Comparison of ENCODE assay signal across 8 cellular contexts in genomic region chr18:55589625-55590291, GRCh38. TPM values are rescaled to one million over a fixed set of nuclear protein-coding genes. Genes with fewer than 3 reads are reported as not detected.
DNase-seq lines count a peak whose midpoint lies in the region; ATAC-seq and TF ChIP-seq lines count a peak whose summit lies in the region.

No MANE protein-coding gene starts in this region.

- H3K36me3 ChIP-seq in heart right ventricle (peaks cover 0 to 6% (median 0%) of the 10 kb centered on the region in 9 donors), trophoblast cell (ENCODE audit: control insufficient read depth in 1 of 2, insufficient read depth in 2 of 2, low read length in 2 of 2) (no peaks in the 10 kb centered on the region), tibial nerve (no peaks in the 10 kb centered on the region)

- peak; percentile 32 to 61 for TF ChIP-seq POLR2A in tibial nerve (IDR thresholded peaks at IDR 0.05)

- TF ChIP-seq EP300 in tibial nerve (IDR thresholded peaks at IDR 0.05), result peak; percentile 39 to 90

- intact Hi-C loops in heart right ventricle (cut with DNase I), result loop anchor here (1.0 to 10.0 kb wide), 26 partner anchors 75 to 988 kb away; no protein-coding TSS in a partner anchor

- peaks cover 7% of the 10 kb centered on the region for H3K79me2 ChIP-seq in trophoblast cell (ENCODE audit: control insufficient read depth, insufficient read depth, low read length, poor library complexity)

- H2BK12ac ChIP-seq in trophoblast cell (ENCODE audit: low read length), result no peak overlapping the region

- H3K4me1 ChIP-seq in heart right ventricle (peaks cover 0 to 29% (median 12%) of the 10 kb centered on the region in 9 donors), trophoblast cell (ENCODE audit: control insufficient read depth in 1 of 2, insufficient read depth in 2 of 2, low read length in 2 of 2) (peaks cover 4 to 6% of the 10 kb centered on the region in 2 experiments), tibial nerve (peaks cover 0 to 26% (median 0%) of the 10 kb centered on the region in 4 donors)

- peak overlapping the region; percentile 84 for H4K91ac ChIP-seq in trophoblast cell (ENCODE audit: low read depth, low read length)

- peak overlapping the region; percentile 78 for H3K9ac ChIP-seq in trophoblast cell (ENCODE audit: low read length)

- peak overlapping the region; percentile 92 for H3K4ac ChIP-seq in trophoblast cell (ENCODE audit: low read depth, low read length)

- 2% methylated on average over 37 of the region's 37 CpGs for WGBS in heart right ventricle, 2 donors
- WGBS in trophoblast cell (ENCODE audit: extremely low coverage, insufficient coverage, insufficient read length), result no CpG with 5 or more reads among the region's 37 CpGs
- WGBS in tibial nerve, 2 donors, result 2 to 4% methylated on average over 37 of the region's 37 CpGs

- H3K4me2 ChIP-seq in trophoblast cell (ENCODE audit: low read length), result peak overlapping the region; percentile 56

- ATAC-seq in HG02588 (IDR thresholded peaks at IDR 0.05; ENCODE audit: unreplicated experiment) (peak; percentile 88), heart right ventricle (peak; percentile 95 to 99 (median 97))

- H3K18ac ChIP-seq in trophoblast cell (ENCODE audit: low read length), result peak overlapping the region; percentile 97

- H3K4me3 ChIP-seq in heart right ventricle (peak overlapping the region; percentile 49 to 78 (median 73)), trophoblast cell (ENCODE audit: low read depth, low read length) (peak overlapping the region; percentile 61), tibial nerve (peak overlapping the region; percentile 44 to 66 (median 53))

- DNase-seq in GM04503 (ENCODE audit: low read depth) (peak; percentile 72), NCI-H1105 treated with DMSO at 0.1 percent for 48 hours (lab: John Stamatoyannopoulos, UW) (peak; percentile 96), SKM-1 treated with dmso at 0.1 percent for 144 hours (lab: John Stamatoyannopoulos, UW; ENCODE audit: unreplicated experiment) (peak; percentile 86), amniotic stem cell (lab: John Stamatoyannopoulos, UW) (peak; percentile 94), heart right ventricle (peak; percentile 97 to 98), trophoblast cell (peak; percentile 83 to 89), tibial nerve (ENCODE audit: low spot score in 2 of 2) (peak; percentile 95 to 96)

- peak overlapping the region; percentile 70 for H2BK5ac ChIP-seq in trophoblast cell (ENCODE audit: low read depth, low read length, poor library complexity)

- no peaks in the 10 kb centered on the region for H3K27me3 ChIP-seq in heart right ventricle
- no peaks in the 10 kb centered on the region for H3K27me3 ChIP-seq in trophoblast cell (ENCODE audit: insufficient read depth, low read length)
- no peaks in the 10 kb centered on the region for H3K27me3 ChIP-seq in tibial nerve

- peak in 2 of 9 donors; percentile 15 to 43 for TF ChIP-seq CTCF in heart right ventricle (IDR thresholded peaks at IDR 0.05)
- TF ChIP-seq CTCF in tibial nerve (IDR thresholded peaks at IDR 0.05), result peak in 1 of 5 experiments; percentile 15

- peak overlapping the region; percentile 92 for H3K14ac ChIP-seq in trophoblast cell (ENCODE audit: low read length)

- peak overlapping the region; percentile 69 to 95 (median 87) for H3K27ac ChIP-seq in heart right ventricle
- peak overlapping the region; percentile 44 for H3K27ac ChIP-seq in trophoblast cell (ENCODE audit: low read depth, low read length)
- H3K27ac ChIP-seq in tibial nerve, result peak overlapping the region; percentile 37 to 93 (median 88)

- H2AFZ ChIP-seq in trophoblast cell (ENCODE audit: insufficient read depth, low read length, poor library complexity), result peak overlapping the region; percentile 97

- H2BK120ac ChIP-seq in trophoblast cell (ENCODE audit: insufficient read depth, low read length, poor library complexity), result peak overlapping the region; percentile 96

- H4K8ac ChIP-seq in trophoblast cell (ENCODE audit: low read depth, low read length), result peak overlapping the region; percentile 100

- no peak overlapping the region for H3K23ac ChIP-seq in trophoblast cell (ENCODE audit: low read length)

- peak overlapping the region; percentile 92 for H4K12ac ChIP-seq in trophoblast cell (ENCODE audit: low read depth, low read length)

- peaks cover 12% of the 10 kb centered on the region for H3K79me1 ChIP-seq in trophoblast cell (ENCODE audit: low read length)

- H3K9me3 ChIP-seq in heart right ventricle, result no peaks in the 10 kb centered on the region
- H3K9me3 ChIP-seq in trophoblast cell (ENCODE audit: insufficient read depth, low read depth, low read length), result no peaks in the 10 kb centered on the region
- no peaks in the 10 kb centered on the region for H3K9me3 ChIP-seq in tibial nerve

- no peak overlapping the region for H2AK5ac ChIP-seq in trophoblast cell (ENCODE audit: low read length)

RNA-seq across cellular contexts. Expression of gene TCF4, which starts 1.8 kb away (rescaled TPM):
- total RNA-seq in heart right ventricle (10 to 100 TPM; 50.0 to 90.1 (median 70.5) TPM), tibial nerve (100 to 1,000 TPM; 100 to 157 (median 114) TPM)
- 10 to 100 TPM; 12.6 to 22.1 TPM for polyA plus RNA-seq in heart right ventricle
- 71.8 and 73.1 TPM in 2 replicates for polyA plus RNA-seq in trophoblast cell (2013)

Comparison
In these comparisons a context has a peak if more than half of its experiments do, and no peak if none do; other contexts are left out.
1. Peak in every context shown above with its lines: DNase-seq, ATAC-seq, H3K4me3 ChIP-seq and H3K27ac ChIP-seq.